9 cellular contexts compared by ENCODE assay signal in the genomic region with DNA sequence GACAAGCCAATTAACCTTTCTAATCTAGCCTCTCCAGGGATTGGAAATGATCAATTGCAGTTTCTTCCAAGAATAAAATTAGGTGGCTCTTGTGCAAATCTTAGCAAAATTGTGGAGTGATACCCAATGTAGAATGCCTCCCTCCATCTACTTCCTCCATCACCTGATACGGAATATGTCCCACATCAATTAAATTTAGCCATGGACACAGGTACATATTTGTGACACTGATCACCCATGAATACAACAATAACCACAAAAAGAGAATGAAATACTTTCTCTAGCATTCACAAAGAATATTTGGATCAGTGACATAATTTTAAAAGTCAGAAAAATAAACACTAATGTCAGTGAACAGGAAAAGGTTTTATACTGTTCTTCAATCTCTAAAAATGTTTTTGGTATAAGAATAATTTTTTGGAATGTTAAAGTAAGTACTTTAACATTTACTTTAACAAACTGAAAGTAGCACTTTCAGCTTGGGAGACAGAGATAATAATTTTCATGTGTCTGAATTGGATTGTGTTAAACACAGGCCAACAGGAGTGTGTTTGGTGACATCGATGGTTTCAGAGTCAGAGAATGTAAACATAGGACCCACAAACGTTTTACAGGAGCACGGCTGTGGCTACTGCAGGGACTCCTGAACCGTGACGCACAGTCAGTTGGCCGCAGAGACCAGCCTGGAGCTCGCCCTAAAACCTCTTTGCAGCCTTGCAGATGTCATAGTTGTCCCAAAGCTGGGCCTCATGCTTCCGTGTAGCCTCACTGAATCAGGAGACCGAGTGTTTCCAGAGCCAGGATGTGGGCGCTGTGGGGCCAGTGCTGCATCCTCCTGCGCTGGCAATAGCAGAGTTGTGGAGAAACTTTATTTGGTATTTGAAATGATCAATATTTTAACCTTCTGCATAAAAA. TPM values are rescaled to one million over a fixed set of nuclear protein-coding genes. Genes with fewer than 3 reads are reported as not detected.
DNase-seq lines count a peak whose midpoint lies in the region; ATAC-seq and TF ChIP-seq lines count a peak whose summit lies in the region.
"Had no signal": no experiment of that assay in that cellular context is flagged by ENCODE, and none has a peak within 500 bp of the region (broad histone marks: within the 10 kb centered on the region; RNA-seq: fewer than 3 reads in every experiment).

No MANE protein-coding gene starts in this region.

- no peaks in the 10 kb centered on the region for H3K79me1 ChIP-seq in mesendoderm (ENCODE audit: low read length)

- H3K9ac ChIP-seq in mesendoderm (ENCODE audit: low read length) = no peak overlapping the region

- no peak overlapping the region for H2AK5ac ChIP-seq in mesendoderm (ENCODE audit: low read length)

- TF ChIP-seq CTCF in GM20000 (IDR thresholded peaks at IDR 0.05; ENCODE audit: extremely low read depth, missing control alignments) (no peak), choroid plexus epithelial cell (conservative IDR thresholded peaks at IDR 0.05; ENCODE audit: low read depth, low read length) (peak; percentile 20)

- no peak overlapping the region for H3K4ac ChIP-seq in mesendoderm (ENCODE audit: low read depth, low read length)

- H3K4me1 ChIP-seq in mesendoderm (ENCODE audit: control insufficient read depth, low read depth, low read length) = no peaks in the 10 kb centered on the region

- no peak overlapping the region for H4K8ac ChIP-seq in mesendoderm (ENCODE audit: low read depth, low read length)

- no peak overlapping the region for H2BK5ac ChIP-seq in mesendoderm (ENCODE audit: low read length)

- no peak overlapping the region for H3K18ac ChIP-seq in mesendoderm (ENCODE audit: low read length)

- DNase-seq in Caki2 (ENCODE audit: low read depth) = peak; percentile 77
- peak; percentile 57 for DNase-seq in GM20000 (ENCODE audit: low spot score)
- DNase-seq in choroid plexus epithelial cell (ENCODE audit: low read depth) = peak; percentile 87
- peak; percentile 45 for DNase-seq in stimulated activated naive CD8-positive, alpha-beta T cell treated with anti-CD3 and anti-CD28 coated beads, Interleukin-15, Interleukin-2, amounts not matched to agents 100 U/mL and 50 U/mL, for 24 hours
- no peak for DNase-seq in NOMO-1 treated with dmso at 0.1 percent for 144 hours (lab: John Stamatoyannopoulos, UW; ENCODE audit: unreplicated experiment)
- DNase-seq in mesendoderm = no peak
- no peak for DNase-seq in C1 segment of cervical spinal cord (lab: John Stamatoyannopoulos, UW)

- H3K4me2 ChIP-seq in mesendoderm (ENCODE audit: low read length) = no peak overlapping the region

- no peak overlapping the region for H3K56ac ChIP-seq in mesendoderm (ENCODE audit: low read length)

- ATAC-seq in HG03565 (IDR thresholded peaks at IDR 0.05; ENCODE audit: unreplicated experiment) = peak; percentile 90
- peak; percentile 83 for ATAC-seq in stimulated activated naive CD8-positive, alpha-beta T cell treated with anti-CD3 and anti-CD28 coated beads, Interleukin-15, Interleukin-2, amounts not matched to agents 100 U/mL and 50 U/mL, for 24 hours

- no peak overlapping the region for H2BK15ac ChIP-seq in mesendoderm (replicated peaks; ENCODE audit: low read depth)

- WGBS in mesendoderm (ENCODE audit: extremely low coverage, insufficient coverage, low lambda C conversion rate) = no CpG with 5 or more reads among the region's 12 CpGs

- no peak overlapping the region for H3K27ac ChIP-seq in mesendoderm (ENCODE audit: low read depth, low read length)

- H4K5ac ChIP-seq in mesendoderm (ENCODE audit: low read length) = no peak overlapping the region

- H3K27me3 ChIP-seq in mesendoderm (ENCODE audit: insufficient read depth, low read length, poor library complexity) = no peaks in the 10 kb centered on the region

- H2BK120ac ChIP-seq in mesendoderm (ENCODE audit: low read depth, low read length) = no peak overlapping the region

- peak overlapping the region; percentile 18 for H3K4me3 ChIP-seq in choroid plexus epithelial cell (ENCODE audit: low read depth, low read length)
- no peak overlapping the region for H3K4me3 ChIP-seq in mesendoderm (ENCODE audit: low read length)

- no peaks in the 10 kb centered on the region for H3K36me3 ChIP-seq in mesendoderm (ENCODE audit: control insufficient read depth, insufficient read depth, low read length)

- no peak overlapping the region for H3K23ac ChIP-seq in mesendoderm (ENCODE audit: low read length)

- H3K79me2 ChIP-seq in mesendoderm (ENCODE audit: control insufficient read depth, insufficient read depth, low read length) = no peaks in the 10 kb centered on the region

- in situ Hi-C loops in Caki2 (cut with HindIII; ENCODE audit: low pct_unique_long_range_greater_than_20kb, low sequenced_read_pairs) = no loop called here

RNA-seq across cellular contexts. Expression of a gene that starts 7.2 kb away (rescaled TPM):
- total RNA-seq in Caki2 (2014; rRNA removed; shearing (Covaris generic); ENCODE audit: low replicate concordance) = 7.2 and 7.7 TPM in 2 replicates
- 0.44 TPM for polyA plus RNA-seq in mesendoderm (2013, experiment 1 of 2)
- 0.48 TPM for polyA plus RNA-seq in mesendoderm (2013, experiment 2 of 2)
- polyA plus RNA-seq: IgD-negative memory B cell had no signal

Comparison
In these comparisons a context has a peak if more than half of its experiments do, and no peak if none do; other contexts are left out.
1. DNase-seq: peak in Caki2 (single experiment), GM20000 (single experiment), choroid plexus epithelial cell (single experiment) and stimulated activated naive CD8-positive, alpha-beta T cell treated with anti-CD3 and anti-CD28 coated beads, Interleukin-15, Interleukin-2, amounts not matched to agents 100 U/mL and 50 U/mL, for 24 hours (single experiment); none in NOMO-1 treated with dmso at 0.1 percent for 144 hours (single experiment), mesendoderm (single experiment) and C1 segment of cervical spinal cord (0 of 14).